12 cellular contexts compared by ENCODE assay signal in the genomic region with DNA sequence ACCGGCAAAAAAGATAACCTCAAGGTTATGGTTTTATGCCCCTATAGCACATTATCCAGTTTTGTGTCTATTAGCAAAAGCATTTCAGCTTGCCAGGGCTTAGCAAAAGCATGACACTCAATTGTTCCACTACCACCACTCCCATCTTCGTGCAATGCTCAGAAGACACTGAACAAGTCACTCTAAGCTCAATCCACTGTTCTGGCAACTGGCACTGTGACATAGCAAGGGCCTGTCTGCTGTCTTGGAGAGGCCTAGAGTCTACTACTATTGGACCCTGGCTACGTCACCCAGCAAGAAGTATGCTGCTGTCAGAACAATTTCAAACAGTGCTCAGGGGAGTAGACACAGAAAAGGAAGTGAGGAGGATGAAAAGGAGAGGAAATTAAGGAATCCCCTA.
DNase-seq lines count a peak whose midpoint lies in the region; ATAC-seq and TF ChIP-seq lines count a peak whose summit lies in the region.
"Had no signal": no experiment of that assay in that cellular context is flagged by ENCODE, and none has a peak within 500 bp of the region (broad histone marks: within the 10 kb centered on the region; RNA-seq: fewer than 3 reads in every experiment).

No MANE protein-coding gene starts in this region.

- 76 to 82% methylated on average over 3 of the region's 3 CpGs for WGBS in upper lobe of left lung, 2 donors

- TF ChIP-seq EP300 in upper lobe of left lung (IDR thresholded peaks at IDR 0.05) = no peak

- H3K9me3 ChIP-seq in mucosa of descending colon = no peaks in the 10 kb centered on the region
- H3K9me3 ChIP-seq in upper lobe of left lung = no peaks in the 10 kb centered on the region
- H3K9me3 ChIP-seq in T-helper 17 cell (ENCODE audit: control insufficient read depth, low read length, poor library complexity, severe bottlenecking) = no peaks in the 10 kb centered on the region

- ATAC-seq in mucosa of descending colon (peak; percentile 26), upper lobe of left lung (ENCODE audit: low FRiP score in 2 of 2) (peak; percentile 61 to 91), T-helper 17 cell (no peak)

- H3K27me3 Mint-ChIP-seq in activated naive CD8-positive, alpha-beta T cell = no peaks in the 10 kb centered on the region
- H3K27me3 Mint-ChIP-seq in activated naive CD8-positive, alpha-beta T cell treated with anti-CD3 and anti-CD28 coated beads for 36 hours = no peaks in the 10 kb centered on the region
- H3K27me3 Mint-ChIP-seq in dendritic cell treated with granulocyte-macrophage colony-stimulating factor and Interleukin-4, amounts not matched to agents 40 ng/mL and 50 ng/mL, for 4 days = peaks cover 1% of the 10 kb centered on the region
- H3K27me3 Mint-ChIP-seq in T-helper 17 cell = no peaks in the 10 kb centered on the region

- H3K4me1 Mint-ChIP-seq in activated naive CD8-positive, alpha-beta T cell (ENCODE audit: low read depth) = peaks cover 16% of the 10 kb centered on the region
- peaks cover 34% of the 10 kb centered on the region for H3K4me1 Mint-ChIP-seq in activated naive CD8-positive, alpha-beta T cell treated with anti-CD3 and anti-CD28 coated beads for 36 hours
- H3K4me1 Mint-ChIP-seq in dendritic cell treated with granulocyte-macrophage colony-stimulating factor and Interleukin-4, amounts not matched to agents 40 ng/mL and 50 ng/mL, for 4 days (ENCODE audit: low read depth) = peaks cover 37% of the 10 kb centered on the region
- peaks cover 3% of the 10 kb centered on the region for H3K4me1 Mint-ChIP-seq in T-helper 17 cell

- peak overlapping the region; percentile 31 for H3K27ac Mint-ChIP-seq in activated naive CD8-positive, alpha-beta T cell
- no peak overlapping the region for H3K27ac Mint-ChIP-seq in activated naive CD8-positive, alpha-beta T cell treated with anti-CD3 and anti-CD28 coated beads for 36 hours
- H3K27ac Mint-ChIP-seq in dendritic cell treated with granulocyte-macrophage colony-stimulating factor and Interleukin-4, amounts not matched to agents 40 ng/mL and 50 ng/mL, for 4 days = peak overlapping the region; percentile 69
- no peak overlapping the region for H3K27ac Mint-ChIP-seq in T-helper 17 cell

- intact Hi-C loops in dendritic cell treated with granulocyte-macrophage colony-stimulating factor and Interleukin-4, amounts not matched to agents 40 ng/mL and 50 ng/mL, for 4 days (cut with micrococcal nuclease) = no loop called here
- intact Hi-C loops in mucosa of descending colon (cut with DNase I, micrococcal nuclease) = no loop called here

- H3K27ac ChIP-seq in upper lobe of left lung = peak overlapping the region in 2 of 4 donors; percentile 10 to 45

- H3K4me1 ChIP-seq in mucosa of descending colon (ENCODE audit: low read depth) (peaks cover 20% of the 10 kb centered on the region), upper lobe of left lung (no peaks in the 10 kb centered on the region)

- no peaks in the 10 kb centered on the region for H3K9me3 Mint-ChIP-seq in activated naive CD8-positive, alpha-beta T cell (ENCODE audit: low read depth)
- no peaks in the 10 kb centered on the region for H3K9me3 Mint-ChIP-seq in activated naive CD8-positive, alpha-beta T cell treated with anti-CD3 and anti-CD28 coated beads for 36 hours
- no peaks in the 10 kb centered on the region for H3K9me3 Mint-ChIP-seq in dendritic cell treated with granulocyte-macrophage colony-stimulating factor and Interleukin-4, amounts not matched to agents 40 ng/mL and 50 ng/mL, for 4 days

- H3K36me3 ChIP-seq in mucosa of descending colon (ENCODE audit: low read depth) = no peaks in the 10 kb centered on the region
- no peaks in the 10 kb centered on the region for H3K36me3 ChIP-seq in upper lobe of left lung

- no peaks in the 10 kb centered on the region for H3K27me3 ChIP-seq in upper lobe of left lung

- H3K4me3 ChIP-seq in mucosa of descending colon (no peak overlapping the region), upper lobe of left lung (no peak overlapping the region)

- H3K36me3 Mint-ChIP-seq in activated naive CD8-positive, alpha-beta T cell = no peaks in the 10 kb centered on the region
- no peaks in the 10 kb centered on the region for H3K36me3 Mint-ChIP-seq in activated naive CD8-positive, alpha-beta T cell treated with anti-CD3 and anti-CD28 coated beads for 36 hours
- H3K36me3 Mint-ChIP-seq in dendritic cell treated with granulocyte-macrophage colony-stimulating factor and Interleukin-4, amounts not matched to agents 40 ng/mL and 50 ng/mL, for 4 days (ENCODE audit: low read depth) = no peaks in the 10 kb centered on the region
- H3K36me3 Mint-ChIP-seq in T-helper 17 cell (ENCODE audit: low read depth) = no peaks in the 10 kb centered on the region

- H3K4me3 Mint-ChIP-seq in activated naive CD8-positive, alpha-beta T cell = no peak overlapping the region
- H3K4me3 Mint-ChIP-seq in activated naive CD8-positive, alpha-beta T cell treated with anti-CD3 and anti-CD28 coated beads for 36 hours = no peak overlapping the region
- H3K4me3 Mint-ChIP-seq in dendritic cell treated with granulocyte-macrophage colony-stimulating factor and Interleukin-4, amounts not matched to agents 40 ng/mL and 50 ng/mL, for 4 days = no peak overlapping the region
- H3K4me3 Mint-ChIP-seq in T-helper 17 cell = no peak overlapping the region

- no peak for TF ChIP-seq CTCF in mucosa of descending colon (IDR thresholded peaks at IDR 0.05)
- TF ChIP-seq CTCF in upper lobe of left lung (IDR thresholded peaks at IDR 0.05) = no peak

- no peak for DNase-seq in activated naive CD8-positive, alpha-beta T cell treated with anti-CD3 and anti-CD28 coated beads for 36 hours
- peak in 1 of 3 donors; percentile 17 for DNase-seq in mucosa of descending colon
- DNase-seq in upper lobe of left lung = no peak
- DNase-seq in T-helper 17 cell = no peak
- DNase-seq in NCI-H345 treated with DMSO at 0.1 percent for 48 hours (lab: John Stamatoyannopoulos, UW; ENCODE audit: unreplicated experiment) = no peak
- DNase-seq in SW 1271 (lab: John Stamatoyannopoulos, UW) = no peak
- DNase-seq: DMS153; effector memory CD4-positive, alpha-beta T cell; NK-92 treated with Interleukin-12 subunit alpha and Interleukin-12 subunit beta, amount 100 ng/mL, for 24 hours; nucleus accumbens had no signal

- TF ChIP-seq POLR2A in upper lobe of left lung (IDR thresholded peaks at IDR 0.05) = no peak

Comparison
In these comparisons a context has a peak if more than half of its experiments do, and no peak if none do; other contexts are left out.
1. H3K27ac Mint-ChIP-seq: peak in activated naive CD8-positive, alpha-beta T cell (single experiment) and dendritic cell treated with granulocyte-macrophage colony-stimulating factor and Interleukin-4, amounts not matched to agents 40 ng/mL and 50 ng/mL, for 4 days (single experiment); none in activated naive CD8-positive, alpha-beta T cell treated with anti-CD3 and anti-CD28 coated beads for 36 hours (single experiment) and T-helper 17 cell (single experiment).